1 cellular context compared by ENCODE assay signal in the genomic region with DNA sequence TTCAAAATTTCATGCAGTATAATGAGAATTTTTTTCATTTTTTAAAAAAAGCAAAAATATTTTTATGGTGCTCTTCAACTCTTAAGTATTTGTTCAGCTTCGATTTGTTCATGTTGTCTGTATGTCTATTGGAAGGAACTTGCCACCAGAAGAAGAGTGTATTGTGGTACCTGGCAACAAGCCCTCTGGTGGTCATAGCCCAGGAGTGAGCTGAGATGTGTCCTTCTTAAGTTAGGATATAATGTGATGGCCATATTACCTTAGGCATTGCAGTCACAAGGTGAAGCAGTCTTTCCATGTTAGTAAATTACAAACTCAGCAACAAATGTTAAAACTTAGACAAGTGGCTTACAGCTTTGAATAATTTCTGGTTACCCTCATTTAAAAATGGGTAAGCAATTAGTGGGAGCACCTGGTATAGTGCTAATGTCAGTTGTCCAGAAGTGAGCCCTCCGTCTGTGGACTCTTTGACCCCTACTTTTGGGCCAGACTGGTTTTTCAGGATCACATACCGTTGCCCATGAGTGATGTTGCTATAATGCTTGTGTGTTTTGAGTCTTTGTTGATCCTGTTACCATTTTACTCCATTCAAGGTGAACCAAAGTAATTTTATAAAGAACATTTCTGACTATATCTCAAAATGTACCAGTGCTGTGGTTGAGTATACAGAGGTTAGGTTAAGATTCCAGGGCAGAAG.
TF ChIP-seq lines count a peak whose summit lies in the region.

No MANE protein-coding gene starts in this region.

TF ChIP-seq in GM23338, 12 proteins besides CTCF, POLR2A, EP300 and RAD21 (continued from another document):
- TF ChIP-seq, protein P1, sequence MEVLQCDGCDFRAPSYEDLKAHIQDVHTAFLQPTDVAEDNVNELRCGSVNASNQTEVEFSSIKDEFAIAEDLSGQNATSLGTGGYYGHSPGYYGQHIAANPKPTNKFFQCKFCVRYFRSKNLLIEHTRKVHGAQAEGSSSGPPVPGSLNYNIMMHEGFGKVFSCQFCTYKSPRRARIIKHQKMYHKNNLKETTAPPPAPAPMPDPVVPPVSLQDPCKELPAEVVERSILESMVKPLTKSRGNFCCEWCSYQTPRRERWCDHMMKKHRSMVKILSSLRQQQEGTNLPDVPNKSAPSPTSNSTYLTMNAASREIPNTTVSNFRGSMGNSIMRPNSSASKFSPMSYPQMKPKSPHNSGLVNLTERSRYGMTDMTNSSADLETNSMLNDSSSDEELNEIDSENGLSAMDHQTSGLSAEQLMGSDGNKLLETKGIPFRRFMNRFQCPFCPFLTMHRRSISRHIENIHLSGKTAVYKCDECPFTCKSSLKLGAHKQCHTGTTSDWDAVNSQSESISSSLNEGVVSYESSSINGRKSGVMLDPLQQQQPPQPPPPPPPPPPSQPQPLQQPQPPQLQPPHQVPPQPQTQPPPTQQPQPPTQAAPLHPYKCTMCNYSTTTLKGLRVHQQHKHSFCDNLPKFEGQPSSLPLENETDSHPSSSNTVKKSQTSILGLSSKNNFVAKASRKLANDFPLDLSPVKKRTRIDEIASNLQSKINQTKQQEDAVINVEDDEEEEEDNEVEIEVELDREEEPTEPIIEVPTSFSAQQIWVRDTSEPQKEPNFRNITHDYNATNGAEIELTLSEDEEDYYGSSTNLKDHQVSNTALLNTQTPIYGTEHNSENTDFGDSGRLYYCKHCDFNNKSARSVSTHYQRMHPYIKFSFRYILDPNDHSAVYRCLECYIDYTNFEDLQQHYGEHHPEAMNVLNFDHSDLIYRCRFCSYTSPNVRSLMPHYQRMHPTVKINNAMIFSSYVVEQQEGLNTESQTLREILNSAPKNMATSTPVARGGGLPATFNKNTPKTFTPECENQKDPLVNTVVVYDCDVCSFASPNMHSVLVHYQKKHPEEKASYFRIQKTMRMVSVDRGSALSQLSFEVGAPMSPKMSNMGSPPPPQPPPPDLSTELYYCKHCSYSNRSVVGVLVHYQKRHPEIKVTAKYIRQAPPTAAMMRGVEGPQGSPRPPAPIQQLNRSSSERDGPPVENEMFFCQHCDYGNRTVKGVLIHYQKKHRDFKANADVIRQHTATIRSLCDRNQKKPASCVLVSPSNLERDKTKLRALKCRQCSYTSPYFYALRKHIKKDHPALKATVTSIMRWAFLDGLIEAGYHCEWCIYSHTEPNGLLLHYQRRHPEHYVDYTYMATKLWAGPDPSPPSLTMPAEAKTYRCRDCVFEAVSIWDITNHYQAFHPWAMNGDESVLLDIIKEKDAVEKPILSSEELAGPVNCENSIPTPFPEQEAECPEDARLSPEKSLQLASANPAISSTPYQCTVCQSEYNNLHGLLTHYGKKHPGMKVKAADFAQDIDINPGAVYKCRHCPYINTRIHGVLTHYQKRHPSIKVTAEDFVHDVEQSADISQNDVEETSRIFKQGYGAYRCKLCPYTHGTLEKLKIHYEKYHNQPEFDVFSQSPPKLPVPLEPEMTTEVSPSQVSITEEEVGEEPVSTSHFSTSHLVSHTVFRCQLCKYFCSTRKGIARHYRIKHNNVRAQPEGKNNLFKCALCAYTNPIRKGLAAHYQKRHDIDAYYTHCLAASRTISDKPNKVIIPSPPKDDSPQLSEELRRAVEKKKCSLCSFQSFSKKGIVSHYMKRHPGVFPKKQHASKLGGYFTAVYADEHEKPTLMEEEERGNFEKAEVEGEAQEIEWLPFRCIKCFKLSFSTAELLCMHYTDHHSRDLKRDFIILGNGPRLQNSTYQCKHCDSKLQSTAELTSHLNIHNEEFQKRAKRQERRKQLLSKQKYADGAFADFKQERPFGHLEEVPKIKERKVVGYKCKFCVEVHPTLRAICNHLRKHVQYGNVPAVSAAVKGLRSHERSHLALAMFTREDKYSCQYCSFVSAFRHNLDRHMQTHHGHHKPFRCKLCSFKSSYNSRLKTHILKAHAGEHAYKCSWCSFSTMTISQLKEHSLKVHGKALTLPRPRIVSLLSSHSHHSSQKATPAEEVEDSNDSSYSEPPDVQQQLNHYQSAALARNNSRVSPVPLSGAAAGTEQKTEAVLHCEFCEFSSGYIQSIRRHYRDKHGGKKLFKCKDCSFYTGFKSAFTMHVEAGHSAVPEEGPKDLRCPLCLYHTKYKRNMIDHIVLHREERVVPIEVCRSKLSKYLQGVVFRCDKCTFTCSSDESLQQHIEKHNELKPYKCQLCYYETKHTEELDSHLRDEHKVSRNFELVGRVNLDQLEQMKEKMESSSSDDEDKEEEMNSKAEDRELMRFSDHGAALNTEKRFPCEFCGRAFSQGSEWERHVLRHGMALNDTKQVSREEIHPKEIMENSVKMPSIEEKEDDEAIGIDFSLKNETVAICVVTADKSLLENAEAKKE (CRISPR knock-in tag; IDR thresholded peaks at IDR 0.05): no peak
- TF ChIP-seq, protein P2, sequence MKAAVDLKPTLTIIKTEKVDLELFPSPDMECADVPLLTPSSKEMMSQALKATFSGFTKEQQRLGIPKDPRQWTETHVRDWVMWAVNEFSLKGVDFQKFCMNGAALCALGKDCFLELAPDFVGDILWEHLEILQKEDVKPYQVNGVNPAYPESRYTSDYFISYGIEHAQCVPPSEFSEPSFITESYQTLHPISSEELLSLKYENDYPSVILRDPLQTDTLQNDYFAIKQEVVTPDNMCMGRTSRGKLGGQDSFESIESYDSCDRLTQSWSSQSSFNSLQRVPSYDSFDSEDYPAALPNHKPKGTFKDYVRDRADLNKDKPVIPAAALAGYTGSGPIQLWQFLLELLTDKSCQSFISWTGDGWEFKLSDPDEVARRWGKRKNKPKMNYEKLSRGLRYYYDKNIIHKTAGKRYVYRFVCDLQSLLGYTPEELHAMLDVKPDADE (IDR thresholded peaks at IDR 0.05): no peak
- no peak for TF ChIP-seq NANOG (IDR thresholded peaks at IDR 0.05; ENCODE audit: borderline replicate concordance)
